9 cellular contexts compared by ENCODE assay signal in genomic region chr19:55406091-55406868, GRCh38. TPM values are rescaled to one million over a fixed set of nuclear protein-coding genes. Genes with fewer than 3 reads are reported as not detected.
DNase-seq lines count a peak whose midpoint lies in the region; ATAC-seq and TF ChIP-seq lines count a peak whose summit lies in the region.
"Had no signal": no experiment of that assay in that cellular context is flagged by ENCODE, and none has a peak within 500 bp of the region (broad histone marks: within the 10 kb centered on the region; RNA-seq: fewer than 3 reads in every experiment).

No MANE protein-coding gene starts in this region.

- H3K9me3 ChIP-seq in HUES48 (ENCODE audit: control insufficient read depth, insufficient read depth, low read length) (no peaks in the 10 kb centered on the region), muscle layer of duodenum (ENCODE audit: control insufficient read depth in 1 of 2, low read length in 2 of 2) (no peaks in the 10 kb centered on the region)

- ATAC-seq in HG03521 (IDR thresholded peaks at IDR 0.05; ENCODE audit: unreplicated experiment), result no peak
- ATAC-seq in activated CD4-positive, CD25-positive, alpha-beta regulatory T cell treated with anti-CD3 and anti-CD28 coated beads, Interleukin-2, amount 50 U/mL, for 24 hours, result no peak

- intact Hi-C loops in MCF 10A (cut with micrococcal nuclease), result no loop called here

- H3K9me3 Mint-ChIP-seq in MCF 10A (ENCODE audit: unreplicated experiment), result no peaks in the 10 kb centered on the region

- H3K9ac ChIP-seq in HUES48 (ENCODE audit: low read depth, low read length), result no peak overlapping the region

- H3K4me1 ChIP-seq in HUES48 (ENCODE audit: control insufficient read depth, insufficient read depth, low read length), result peaks cover 12% of the 10 kb centered on the region
- peaks cover 14 to 15% of the 10 kb centered on the region in 2 donors for H3K4me1 ChIP-seq in muscle layer of duodenum (ENCODE audit: control insufficient read depth in 1 of 2, insufficient read depth in 2 of 2, low read length in 2 of 2)

- H3K27me3 Mint-ChIP-seq in MCF 10A (ENCODE audit: insufficient read depth, unreplicated experiment), result no peaks in the 10 kb centered on the region

- H3K27ac Mint-ChIP-seq in MCF 10A (ENCODE audit: low read depth, unreplicated experiment), result peak overlapping the region; percentile 99

- H3K4me3 ChIP-seq in AG04449 (ENCODE audit: low read depth, low read length) (peak overlapping the region; percentile 84), HUES48 (ENCODE audit: low read depth, low read length) (peak overlapping the region; percentile 89), muscle layer of duodenum (ENCODE audit: low read depth in 1 of 2, low read length in 2 of 2) (peak overlapping the region; percentile 63 to 75)

- H3K36me3 Mint-ChIP-seq in MCF 10A (ENCODE audit: insufficient read depth, unreplicated experiment), result peaks cover 66% of the 10 kb centered on the region

- peaks cover 49% of the 10 kb centered on the region for H3K36me3 ChIP-seq in HUES48 (ENCODE audit: control insufficient read depth, insufficient read depth, low read length)
- H3K36me3 ChIP-seq in muscle layer of duodenum (ENCODE audit: control insufficient read depth in 1 of 2, insufficient read depth in 2 of 2, low read length in 2 of 2), result peaks cover 25 to 32% of the 10 kb centered on the region in 2 donors

- H3K27me3 ChIP-seq in HUES48 (ENCODE audit: control insufficient read depth, insufficient read depth, low read length) (no peaks in the 10 kb centered on the region), muscle layer of duodenum (ENCODE audit: low read depth, low read length) (no peaks in the 10 kb centered on the region)

- H3K27ac ChIP-seq in HUES48 (ENCODE audit: low read depth, low read length) (no peak overlapping the region), muscle layer of duodenum (ENCODE audit: low read length) (no peak overlapping the region)

- peak overlapping the region; percentile 94 for H3K4me3 Mint-ChIP-seq in MCF 10A (ENCODE audit: unreplicated experiment)

- BruUV-seq in MCF 10A (replicated peaks; lab: Mats Ljungman, UMichigan), result no TSS peak

- POLR2A ChIA-PET in AG04449 (lab: Yijun Ruan, JAX) (interaction anchor here (0.6 to 3.4 kb wide), 12 partner anchors 7 to 288 kb away, joined by 3 to 86 read pairs (median 5); partner anchors contain the start of genes PPP1R12C, RPL28, SYT5 and TMEM238), MCF 10A (lab: Yijun Ruan, JAX) (interaction anchor here (0.7 to 6.1 kb wide), 11 partner anchors 12 to 266 kb away, joined by 3 to 57 read pairs (median 8); partner anchors contain the start of genes KMT5C, PPP6R1, RPL28 and TMEM238)

- H3K4me1 Mint-ChIP-seq in MCF 10A (ENCODE audit: insufficient read depth, unreplicated experiment), result peaks cover 21% of the 10 kb centered on the region

- DNase-seq in AG04449 (ENCODE audit: low read depth, low spot score), result no peak
- no peak for DNase-seq in MCF 10A (ENCODE audit: unreplicated experiment)
- no peak for DNase-seq in NCI-H526 treated with DMSO at 0.1 percent for 48 hours (lab: John Stamatoyannopoulos, UW)
- no peak for DNase-seq in DMS53 (lab: John Stamatoyannopoulos, UW)
- DNase-seq: KG1 had no signal

- CTCF ChIA-PET in AG04449 (lab: Yijun Ruan, JAX) (interaction anchor here (0.8 to 2.7 kb wide), 6 partner anchors 12 to 265 kb away, joined by 3 to 8 read pairs (median 4); no protein-coding TSS in a partner anchor), MCF 10A (lab: Yijun Ruan, JAX) (interaction anchor here (1.1 to 1.9 kb wide), 3 partner anchors 61 to 265 kb away, joined by 5 read pairs; no protein-coding TSS in a partner anchor)

- TF ChIP-seq CTCF in AG04449 (IDR thresholded peaks at IDR 0.05; ENCODE audit: insufficient read depth, low read length, missing control alignments), result no peak
- TF ChIP-seq CTCF in MCF 10A (IDR thresholded peaks at IDR 0.05; ENCODE audit: unreplicated experiment), result no peak

RNA-seq across cellular contexts. Expression of gene UBE2S, which starts 1.3 kb away (rescaled TPM):
- 331 and 345 TPM in 2 replicates for total RNA-seq in MCF 10A (2022)

RNA-seq across cellular contexts. Expression of gene RPL28, which starts 20.5 kb away (rescaled TPM):
- 2,816 and 2,868 TPM in 2 replicates for total RNA-seq in MCF 10A (2022)

RNA-seq across cellular contexts. Expression of gene TMEM238, which starts 22.2 kb away (rescaled TPM):
- total RNA-seq in MCF 10A (2022), result 10.6 and 14.9 TPM in 2 replicates

RNA-seq across cellular contexts. Expression of gene TMEM190, which starts 29.7 kb away (rescaled TPM):
- total RNA-seq in MCF 10A (2022), result 0.58 and 0.59 TPM in 2 replicates

RNA-seq across cellular contexts. Expression of gene IL11, which starts 36.0 kb away (rescaled TPM):
- total RNA-seq in MCF 10A (2022), result 4.2 TPM in 2 replicates
